ENCODE assay signal across 21 cellular contexts in genomic region chr7:73447121-73447520, GRCh38. TPM values are rescaled to one million over a fixed set of nuclear protein-coding genes. Genes with fewer than 3 reads are reported as not detected.
"Had no signal": no experiment of that assay in that cellular context is flagged by ENCODE, and none has a peak within 500 bp of the region (broad histone marks: within the 10 kb centered on the region; RNA-seq: fewer than 3 reads in every experiment).

No MANE protein-coding gene starts in this region.

- DNase-seq: activated CD4-positive, alpha-beta T cell treated with anti-CD3 and anti-CD28 coated beads, Interleukin-2, amount 50 U/mL, for 4 hours; activated effector memory CD4-positive, alpha-beta T cell treated with anti-CD3 and anti-CD28 coated beads, Interleukin-2, amount 50 U/mL, for 16 hours; activated naive CD4-positive, alpha-beta T cell treated with anti-CD3 and anti-CD28 coated beads, Interleukin-2, amount 50 U/mL, for 16 hours; cortex of kidney; heart left ventricle; left ventricle myocardium superior; mammary epithelial cell; stimulated activated CD4-positive, alpha-beta T cell treated with anti-CD3 and anti-CD28 coated beads, Interleukin-2, amount 100 ng/mL, for 48 hours; stimulated activated CD8-positive, alpha-beta memory T cell treated with anti-CD3 and anti-CD28 coated beads, Interleukin-4, amount 100 ng/mL, for 48 hours; stimulated activated naive CD4-positive, alpha-beta T cell; T-helper 9 cell; tibial artery had no signal

- H3K4me1 Mint-ChIP-seq: neural crest cell had no signal

- H3K9me3 ChIP-seq: adrenal gland, heart left ventricle, prostate gland, tibial artery had no signal

- H3K9me3 Mint-ChIP-seq: neural crest cell, WTC11 had no signal

- H3K4me3 Mint-ChIP-seq: neural crest cell, WTC11 had no signal

- H3K27ac Mint-ChIP-seq: WTC11 had no signal

- H3K4me3 ChIP-seq: adrenal gland, heart left ventricle, prostate gland, tibial artery had no signal

- H3K4me1 ChIP-seq: tibial artery had no signal

- H3K27ac ChIP-seq: adrenal gland, epithelial cell of prostate, heart left ventricle, tibial artery had no signal

- ATAC-seq: heart left ventricle, left ventricle myocardium superior, WTC11 had no signal

- H3K27me3 ChIP-seq: adrenal gland, heart left ventricle, tibial artery had no signal

- FAIRE-seq: astrocyte, bronchial epithelial cell, islet of Langerhans had no signal

RNA-seq across cellular contexts. Expression of gene FZD9, which starts 13.5 kb away (rescaled TPM):
- total RNA-seq: T-helper 1 cell treated with Interleukin-12 subunit alpha and Interleukin-12 subunit beta and Interleukin-4 antibody, amounts not matched to agents 30 ng/mL and 1 ng/mL, for 36 hours had no signal
